In genomic region chr1:177065430-177065829, GRCh38 we compare ENCODE assay signal across 15 cellular contexts.
"Had no signal": no experiment of that assay in that cellular context is flagged by ENCODE, and none has a peak within 500 bp of the region (broad histone marks: within the 10 kb centered on the region; RNA-seq: fewer than 3 reads in every experiment).

No MANE protein-coding gene starts in this region.

- H3K4me1 ChIP-seq: adrenal gland, pancreas, thyroid gland had no signal

- H3K4me1 Mint-ChIP-seq: activated B cell treated with CpG ODN at 0.5 μM for 24 hours; activated CD4-positive, alpha-beta T cell treated with anti-CD3 and anti-CD28 coated beads, Interleukin-2, amount 10 ng/mL, durations not matched to agents 24 days and 14 days; activated naive CD4-positive, alpha-beta T cell treated with anti-CD3 and anti-CD28 coated beads, Interleukin-2, amount 50 U/mL, for 24 hours; T-helper 17 cell had no signal

- H3K36me3 ChIP-seq: adrenal gland, cardiac muscle cell, pancreas, thyroid gland had no signal

- H3K4me3 ChIP-seq: adrenal gland, cardiac muscle cell, dorsolateral prefrontal cortex, pancreas, thyroid gland had no signal

- H3K27ac ChIP-seq: adrenal gland, cardiac muscle cell, pancreas, thyroid gland had no signal

- DNase-seq: activated B cell treated with CpG ODN at 0.5 μM for 24 hours; activated CD4-positive, alpha-beta T cell treated with anti-CD3 and anti-CD28 coated beads, Interleukin-2, amount 10 ng/mL, durations not matched to agents 24 days and 14 days; activated CD8-positive, alpha-beta memory T cell treated with anti-CD3 and anti-CD28 coated beads, Interleukin-2, amount 50 U/mL, for 4 hours; activated CD8-positive, alpha-beta T cell treated with anti-CD3 and anti-CD28 coated beads, Interleukin-2, amount 10 ng/mL, durations not matched to agents 7 days and 5 days; activated effector memory CD4-positive, alpha-beta T cell treated with anti-CD3 and anti-CD28 coated beads, Interleukin-2, amount 50 U/mL, for 16 hours; activated T-cell treated with anti-CD3 and anti-CD28 coated beads, Interleukin-2, amount 50 U/mL, for 48 hours; adrenal gland; dorsolateral prefrontal cortex; kidney glomerular epithelial cell; nephron progenitor cell; pancreas; T-helper 17 cell; thyroid gland had no signal

- H3K9me3 Mint-ChIP-seq: activated B cell treated with CpG ODN at 0.5 μM for 24 hours; activated CD4-positive, alpha-beta T cell treated with anti-CD3 and anti-CD28 coated beads, Interleukin-2, amount 10 ng/mL, durations not matched to agents 24 days and 14 days; activated naive CD4-positive, alpha-beta T cell treated with anti-CD3 and anti-CD28 coated beads, Interleukin-2, amount 50 U/mL, for 24 hours; nephron progenitor cell had no signal

- H3K27me3 Mint-ChIP-seq: activated CD4-positive, alpha-beta T cell treated with anti-CD3 and anti-CD28 coated beads, Interleukin-2, amount 10 ng/mL, durations not matched to agents 24 days and 14 days; T-helper 17 cell had no signal

- H3K9me3 ChIP-seq: adrenal gland, pancreas, thyroid gland had no signal

- H3K4me3 Mint-ChIP-seq: activated B cell treated with CpG ODN at 0.5 μM for 24 hours; activated CD4-positive, alpha-beta T cell treated with anti-CD3 and anti-CD28 coated beads, Interleukin-2, amount 10 ng/mL, durations not matched to agents 24 days and 14 days; activated CD8-positive, alpha-beta T cell treated with anti-CD3 and anti-CD28 coated beads, Interleukin-2, amount 10 ng/mL, durations not matched to agents 7 days and 5 days; activated naive CD4-positive, alpha-beta T cell treated with anti-CD3 and anti-CD28 coated beads, Interleukin-2, amount 50 U/mL, for 24 hours; nephron progenitor cell; T-helper 17 cell had no signal

- H3K27me3 ChIP-seq: adrenal gland, cardiac muscle cell, dorsolateral prefrontal cortex, pancreas, thyroid gland had no signal

- H3K27ac Mint-ChIP-seq: activated B cell treated with CpG ODN at 0.5 μM for 24 hours; activated CD4-positive, alpha-beta T cell treated with anti-CD3 and anti-CD28 coated beads, Interleukin-2, amount 10 ng/mL, durations not matched to agents 24 days and 14 days; activated CD8-positive, alpha-beta T cell treated with anti-CD3 and anti-CD28 coated beads, Interleukin-2, amount 10 ng/mL, durations not matched to agents 7 days and 5 days; activated naive CD4-positive, alpha-beta T cell treated with anti-CD3 and anti-CD28 coated beads, Interleukin-2, amount 50 U/mL, for 24 hours; nephron progenitor cell; T-helper 17 cell had no signal
